36 cellular contexts compared by ENCODE assay signal in genomic region chr3:148026009-148026588, GRCh38.
DNase-seq lines count a peak whose midpoint lies in the region; ATAC-seq, FAIRE-seq and TF ChIP-seq lines count a peak whose summit lies in the region.
"Had no signal": no experiment of that assay in that cellular context is flagged by ENCODE, and none has a peak within 500 bp of the region (broad histone marks: within the 10 kb centered on the region; RNA-seq: fewer than 3 reads in every experiment).

No MANE protein-coding gene starts in this region.

- H2AFZ ChIP-seq in OCI-LY3 (ENCODE audit: low read depth, low read length) (peak overlapping the region; percentile 94), H1 (ENCODE audit: low read length) (0 out of 2 replicates have a peak overlapping the region, but pooled peaks have one; percentile 15)

- H3K18ac ChIP-seq in H1 (ENCODE audit: extremely low read depth, low read length), result no peak overlapping the region

- peaks cover 0 to 26% (median 7%) of the 10 kb centered on the region in 10 experiments; a peak in 9 of 20 replicates for H3K4me1 ChIP-seq in BLaER1 treated with 17β-estradiol and CSF1 and Interleukin-3, amounts not matched to agents 10 nM and 100 nM
- H3K4me1 ChIP-seq in OCI-LY3 (ENCODE audit: low read length) (peaks cover 15% of the 10 kb centered on the region), H1 (replicated peaks in 1 of 4; ENCODE audit: control insufficient read depth in 3 of 4, insufficient read depth in 4 of 4, low read length in 3 of 4) (no peaks in the 10 kb centered on the region; a peak in 1 of 7 replicates)
- H3K4me1 ChIP-seq: body of pancreas, left ventricle myocardium inferior, SJSA1, thyroid gland, uterus had no signal

- H3K4me3 Mint-ChIP-seq in CD14-positive monocyte, result no peak overlapping the region
- H3K4me3 Mint-ChIP-seq: activated CD4-positive, alpha-beta T cell treated with anti-CD3 and anti-CD28 coated beads for 36 hours; activated CD8-positive, alpha-beta T cell treated with anti-CD3 and anti-CD28 coated beads for 36 hours; activated T-helper 17 cell treated with anti-CD3 and anti-CD28 coated beads, Interleukin-2, amount 50 U/mL, for 72 hours; CD4-positive, alpha-beta memory T cell; central memory CD8-positive, alpha-beta T cell; dendritic cell treated with granulocyte-macrophage colony-stimulating factor and Interleukin-4, amounts not matched to agents 40 ng/mL and 50 ng/mL, for 4 days; T-helper 1 cell treated with Interleukin-12 subunit alpha and Interleukin-12 subunit beta and Interleukin-4 antibody, amounts not matched to agents 30 μg/mL and 1 μg/mL, for 36 hours had no signal

- no peaks in the 10 kb centered on the region for H3K27me3 Mint-ChIP-seq in CD14-positive monocyte (ENCODE audit: low read depth in 3 of 3)
- H3K27me3 Mint-ChIP-seq: activated CD4-positive, alpha-beta T cell treated with anti-CD3 and anti-CD28 coated beads for 36 hours; activated CD8-positive, alpha-beta T cell treated with anti-CD3 and anti-CD28 coated beads for 36 hours; activated T-helper 17 cell treated with anti-CD3 and anti-CD28 coated beads, Interleukin-2, amount 50 U/mL, for 72 hours; CD4-positive, alpha-beta memory T cell; central memory CD8-positive, alpha-beta T cell; dendritic cell treated with granulocyte-macrophage colony-stimulating factor and Interleukin-4, amounts not matched to agents 40 ng/mL and 50 ng/mL, for 4 days had no signal

- H3K36me3 Mint-ChIP-seq in CD14-positive monocyte, result no peaks in the 10 kb centered on the region
- H3K36me3 Mint-ChIP-seq: CD4-positive, alpha-beta memory T cell had no signal

- POLR2A ChIA-PET in H1 (lab: Charles Lee; ENCODE audit: partially characterized antibody), result no interaction called here

- CTCF ChIA-PET in H1 (lab: Charles Lee; ENCODE audit: partially characterized antibody), result no interaction called here

- no peak for TF ChIP-seq POLR2A in H1 (IDR thresholded peaks at IDR 0.05; ENCODE audit: control extremely low read depth in 1 of 2, low read depth in 2 of 2, low read length in 2 of 2)

- H3K79me2 ChIP-seq in OCI-LY3 (ENCODE audit: low read length) (no peaks in the 10 kb centered on the region), H1 (ENCODE audit: control insufficient read depth in 1 of 2, insufficient read depth in 2 of 2, low read length in 2 of 2) (no peaks in the 10 kb centered on the region)

- no peak overlapping the region for H2BK20ac ChIP-seq in H1 (ENCODE audit: low read length)

- H3K9ac ChIP-seq in BLaER1 treated with 17β-estradiol and CSF1 and Interleukin-3, amounts not matched to agents 10 nM and 100 nM, result peak overlapping the region in 2 of 11 experiments; percentile 22; a peak in 1 of 22 replicates
- H3K9ac ChIP-seq in OCI-LY3 (ENCODE audit: low read length), result peak overlapping the region; percentile 33; the same call in 1 of the 2 replicates
- H3K9ac ChIP-seq in H1 (replicated peaks in 1 of 4; ENCODE audit: extremely low read depth in 1 of 4, low read depth in 3 of 4, low read length in 3 of 4), result no peak overlapping the region

- H4K8ac ChIP-seq in H1 (ENCODE audit: extremely low read depth, insufficient read depth, low read length), result no peak overlapping the region

- 90% methylated on average over 6 of the region's 6 CpGs; no CpG with 5 or more reads in 1 of the 2 experiments for WGBS in H1 (ENCODE audit: extremely low coverage in 1 of 2, insufficient coverage in 1 of 2, insufficient read length in 1 of 2, insufficient replicate concordance in 2 of 2, low coverage in 1 of 2, low lambda C conversion rate in 2 of 2, missing lambda C conversion rate in 1 of 2), 2 experiments

- H3K79me1 ChIP-seq in H1 (ENCODE audit: low read depth, low read length), result no peaks in the 10 kb centered on the region

- H3K4ac ChIP-seq in H1 (replicated peaks; ENCODE audit: insufficient read length, low read depth, low read length), result no peak overlapping the region

- peak overlapping the region in 6 of 11 experiments; percentile 30 to 65 (median 50); a peak in 11 of 22 replicates for H3K27ac ChIP-seq in BLaER1 treated with 17β-estradiol and CSF1 and Interleukin-3, amounts not matched to agents 10 nM and 100 nM
- peak overlapping the region; percentile 57 for H3K27ac ChIP-seq in OCI-LY3 (ENCODE audit: low read length)
- no peak overlapping the region for H3K27ac ChIP-seq in H1 (ENCODE audit: low read depth, low read length)
- H3K27ac ChIP-seq: body of pancreas, left ventricle myocardium inferior, neutrophil, SJSA1, thyroid gland, uterus, VCaP had no signal

- H3K9me3 Mint-ChIP-seq in CD14-positive monocyte, result peaks cover 0 to 6% (median 5%) of the 10 kb centered on the region in 7 donors
- H3K9me3 Mint-ChIP-seq: T-helper 1 cell treated with Interleukin-12 subunit alpha and Interleukin-12 subunit beta and Interleukin-4 antibody, amounts not matched to agents 30 μg/mL and 1 μg/mL, for 36 hours had no signal

- no peak for TF ChIP-seq EP300 in H1 (IDR thresholded peaks at IDR 0.05; ENCODE audit: borderline replicate concordance in 1 of 2, low read depth in 2 of 2, low read length in 2 of 2)

- no peaks in the 10 kb centered on the region for H3K4me1 Mint-ChIP-seq in CD14-positive monocyte
- H3K4me1 Mint-ChIP-seq: activated CD4-positive, alpha-beta T cell treated with anti-CD3 and anti-CD28 coated beads for 36 hours; activated T-helper 17 cell treated with anti-CD3 and anti-CD28 coated beads, Interleukin-2, amount 50 U/mL, for 72 hours; CD4-positive, alpha-beta memory T cell; central memory CD8-positive, alpha-beta T cell had no signal

- H3K23me2 ChIP-seq in H1 (ENCODE audit: low read depth, low read length), result no peaks in the 10 kb centered on the region

- no peak overlapping the region for H2BK12ac ChIP-seq in H1 (ENCODE audit: low read depth, low read length)

- peak; percentile 48 for ATAC-seq in HG02798 (IDR thresholded peaks at IDR 0.05; ENCODE audit: poor library complexity, unreplicated experiment)
- ATAC-seq: activated CD4-positive, alpha-beta T cell treated with anti-CD3 and anti-CD28 coated beads for 36 hours; activated CD8-positive, alpha-beta T cell treated with anti-CD3 and anti-CD28 coated beads for 36 hours; activated T-helper 17 cell treated with anti-CD3 and anti-CD28 coated beads, Interleukin-2, amount 50 U/mL, for 72 hours; body of pancreas; right cardiac atrium had no signal

- H2BK120ac ChIP-seq in H1 (replicated peaks; ENCODE audit: low read depth, low read length), result no peak overlapping the region

- no peaks in the 10 kb centered on the region for H4K20me1 ChIP-seq in BLaER1 treated with 17β-estradiol and CSF1 and Interleukin-3, amounts not matched to agents 10 nM and 100 nM
- H4K20me1 ChIP-seq in OCI-LY3 (ENCODE audit: insufficient read depth, low read length), result no peaks in the 10 kb centered on the region
- no peaks in the 10 kb centered on the region for H4K20me1 ChIP-seq in H1 (replicated peaks in 1 of 2; ENCODE audit: control insufficient read depth in 1 of 2, insufficient read depth in 2 of 2, low read length in 2 of 2)

- FAIRE-seq in H1 (lab: Jason Lieb, UNC), result no peak
- FAIRE-seq: A204.1, islet of Langerhans had no signal

- no peak overlapping the region for H3K23ac ChIP-seq in H1 (ENCODE audit: insufficient read length)

- DNase-seq in H1 (ENCODE audit: low read depth in 1 of 2, low spot score in 2 of 2) (no peak), Ammon's horn (ENCODE audit: low spot score) (no peak), hepatic stellate cell (ENCODE audit: low spot score) (no peak), CD14-positive monocyte (ENCODE audit: low spot score) (no peak)
- no peak for DNase-seq in stimulated activated naive CD4-positive, alpha-beta T cell treated with Interleukin-2 at 50 U/mL for 16 hours (lab: John Stamatoyannopoulos, UW)
- DNase-seq: activated CD4-positive, alpha-beta T cell treated with anti-CD3 and anti-CD28 coated beads for 36 hours; activated CD8-positive, alpha-beta memory T cell treated with anti-CD3 and anti-CD28 coated beads, Interleukin-2, amount 50 U/mL, for 48 hours; activated CD8-positive, alpha-beta T cell treated with anti-CD3 and anti-CD28 coated beads for 36 hours; activated naive CD4-positive, alpha-beta T cell treated with anti-CD3 and anti-CD28 coated beads, Interleukin-2, amount 50 U/mL, for 16 hours; body of pancreas; CD4-positive, alpha-beta memory T cell; erythroblast; KBM-7; left ventricle myocardium inferior; mesendoderm; NCI-H1417; NCI-H2029 treated with DMSO at 0.1 percent for 48 hours; NCI-H526; posterior cingulate gyrus; right cardiac atrium; RPMI8226; stimulated activated CD4-positive, alpha-beta T cell treated with anti-CD3 and anti-CD28 coated beads, Interleukin-4, amount 100 ng/mL, for 1 hour; thyroid gland; uterus had no signal

- H3K9me3 ChIP-seq in BLaER1 treated with 17β-estradiol and CSF1 and Interleukin-3, amounts not matched to agents 10 nM and 100 nM (replicated peaks in 1 of 11), result no peaks in the 10 kb centered on the region
- H3K9me3 ChIP-seq in OCI-LY3 (ENCODE audit: insufficient read depth, low read length) (no peaks in the 10 kb centered on the region), H1 (ENCODE audit: insufficient read depth in 2 of 2, low read depth in 1 of 2, low read length in 1 of 2) (no peaks in the 10 kb centered on the region)
- H3K9me3 ChIP-seq: body of pancreas, left ventricle myocardium inferior, neutrophil, SJSA1, thyroid gland, uterus had no signal

- no peak overlapping the region for H2BK5ac ChIP-seq in H1 (ENCODE audit: low read depth, low read length)

- H4K5ac ChIP-seq in H1 (ENCODE audit: insufficient read length, low read depth, low read length), result no peak overlapping the region

- H4K91ac ChIP-seq in H1 (replicated peaks; ENCODE audit: insufficient read length, low read length), result no peak overlapping the region

- no peak overlapping the region for H3K4me3 ChIP-seq in BLaER1 treated with 17β-estradiol and CSF1 and Interleukin-3, amounts not matched to agents 10 nM and 100 nM
- H3K4me3 ChIP-seq in OCI-LY3 (ENCODE audit: low read length), result peak overlapping the region; percentile 42
- no peak overlapping the region for H3K4me3 ChIP-seq in H1 (ENCODE audit: extremely low read depth in 1 of 4, insufficient read depth in 2 of 4, low read depth in 3 of 4, low read length in 4 of 4)
- H3K4me3 ChIP-seq: body of pancreas, left ventricle myocardium inferior, SJSA1, thyroid gland, uterus had no signal

- intact Hi-C loops in CD14-positive monocyte (cut with micrococcal nuclease), result no loop called here

- no peak for TF ChIP-seq RAD21 in H1 (IDR thresholded peaks at IDR 0.05 in 1 of 2, conservative IDR thresholded peaks at IDR 0.05 in 1 of 2; ENCODE audit: low read depth in 2 of 2, low read length in 2 of 2)

- no peak overlapping the region for H2AK5ac ChIP-seq in H1 (ENCODE audit: low read depth, low read length)

- no peaks in the 10 kb centered on the region for H3K27me3 ChIP-seq in BLaER1 treated with 17β-estradiol and CSF1 and Interleukin-3, amounts not matched to agents 10 nM and 100 nM
- no peaks in the 10 kb centered on the region for H3K27me3 ChIP-seq in OCI-LY3 (ENCODE audit: low read depth, low read length)
- no peaks in the 10 kb centered on the region for H3K27me3 ChIP-seq in H1 (replicated peaks in 1 of 4; ENCODE audit: control insufficient read depth in 3 of 4, extremely low read depth in 1 of 4, insufficient read depth in 3 of 4, low read length in 3 of 4)
- H3K27me3 ChIP-seq: body of pancreas, neutrophil, SJSA1, thyroid gland, uterus had no signal

- no peak overlapping the region for H3K27ac Mint-ChIP-seq in CD14-positive monocyte
- H3K27ac Mint-ChIP-seq: activated CD4-positive, alpha-beta T cell treated with anti-CD3 and anti-CD28 coated beads for 36 hours; activated CD8-positive, alpha-beta T cell treated with anti-CD3 and anti-CD28 coated beads for 36 hours; activated T-helper 17 cell treated with anti-CD3 and anti-CD28 coated beads, Interleukin-2, amount 50 U/mL, for 72 hours; CD4-positive, alpha-beta memory T cell; dendritic cell treated with granulocyte-macrophage colony-stimulating factor and Interleukin-4, amounts not matched to agents 40 ng/mL and 50 ng/mL, for 4 days; T-helper 1 cell treated with Interleukin-12 subunit alpha and Interleukin-12 subunit beta and Interleukin-4 antibody, amounts not matched to agents 30 μg/mL and 1 μg/mL, for 36 hours had no signal

- no peak overlapping the region for H3K56ac ChIP-seq in H1 (replicated peaks; ENCODE audit: insufficient read length, low read depth, low read length)

- peak overlapping the region in 7 of 11 experiments; percentile 18 to 51 (median 27); a peak in 12 of 22 replicates for H3K4me2 ChIP-seq in BLaER1 treated with 17β-estradiol and CSF1 and Interleukin-3, amounts not matched to agents 10 nM and 100 nM
- H3K4me2 ChIP-seq in OCI-LY3 (ENCODE audit: low read length), result peak overlapping the region; percentile 74
- H3K4me2 ChIP-seq in H1 (ENCODE audit: insufficient read depth in 1 of 2, low read depth in 2 of 2, low read length in 2 of 2), result no peak overlapping the region

- TF ChIP-seq CTCF in OCI-LY3 (IDR thresholded peaks at IDR 0.05; ENCODE audit: low read depth, low read length) (no peak), H1 (IDR thresholded peaks at IDR 0.05; ENCODE audit: control extremely low read depth in 1 of 3, insufficient read depth in 1 of 3, low read depth in 1 of 3, low read length in 3 of 3) (no peak), CD14-positive monocyte (IDR thresholded peaks at IDR 0.05) (no peak)

- no peak overlapping the region for H3K14ac ChIP-seq in H1 (ENCODE audit: insufficient read length)

- H2BK15ac ChIP-seq in H1 (ENCODE audit: low read length), result no peak overlapping the region

- H3K36me3 ChIP-seq in BLaER1 treated with 17β-estradiol and CSF1 and Interleukin-3, amounts not matched to agents 10 nM and 100 nM, result no peaks in the 10 kb centered on the region
- H3K36me3 ChIP-seq in OCI-LY3 (replicated peaks; ENCODE audit: low read depth, low read length) (no peaks in the 10 kb centered on the region), H1 (ENCODE audit: control insufficient read depth in 2 of 4, insufficient read depth in 4 of 4, low read length in 3 of 4) (no peaks in the 10 kb centered on the region)
- H3K36me3 ChIP-seq: left ventricle myocardium inferior, neutrophil, SJSA1, thyroid gland, uterus had no signal

Comparison
In these comparisons a context has a peak if more than half of its experiments do, and no peak if none do; other contexts are left out.
1. H3K4me2 ChIP-seq: peak in BLaER1 treated with 17β-estradiol and CSF1 and Interleukin-3, amounts not matched to agents 10 nM and 100 nM (7 of 11) and OCI-LY3 (single experiment); none in H1 (0 of 2).